In genomic region chr4:101885574-101885973, GRCh38 we compare ENCODE assay signal across 1 cellular context.
TF ChIP-seq lines count a peak whose summit lies in the region.

No MANE protein-coding gene starts in this region.

TF ChIP-seq in HepG2, 621 proteins besides CTCF, POLR2A, EP300 and RAD21 (continued from another document):
- TF ChIP-seq MAX (IDR thresholded peaks at IDR 0.05) (peak; percentile 51; the same call in 1 of the 2 replicates), NCOA2 (CRISPR knock-in tag; IDR thresholded peaks at IDR 0.05) (peak; percentile 58; the same call in 1 of the 2 replicates), TBX2 (CRISPR knock-in tag; IDR thresholded peaks at IDR 0.05; ENCODE audit: borderline replicate concordance) (no peak), ATF2 (CRISPR knock-in tag; IDR thresholded peaks at IDR 0.05) (peak; percentile 68; the same call in 1 of the 2 replicates), DPF2 (CRISPR knock-in tag; IDR thresholded peaks at IDR 0.05; ENCODE audit: borderline replicate concordance, low read depth) (peak; percentile 46; the same call in 1 of the 2 replicates), ATM (IDR thresholded peaks at IDR 0.05; ENCODE audit: borderline replicate concordance) (no peak), SOX13 (IDR thresholded peaks at IDR 0.05) (peak; percentile 99), SOX13 (CRISPR knock-in tag; conservative IDR thresholded peaks at IDR 0.05 in 1 of 2, IDR thresholded peaks at IDR 0.05 in 1 of 2) (peak in 1 of 2 experiments; percentile 100; a peak in 2 of 4 replicates), FOSL2 (CRISPR knock-in tag; IDR thresholded peaks at IDR 0.05) (peak; percentile 83), AHDC1 (CRISPR knock-in tag; IDR thresholded peaks at IDR 0.05; ENCODE audit: borderline replicate concordance) (peak; percentile 82), SAP130 (CRISPR knock-in tag; IDR thresholded peaks at IDR 0.05; ENCODE audit: low read depth) (0 out of 2 replicates have a peak, but pooled peaks have one; percentile 22), CREB1 (IDR thresholded peaks at IDR 0.05) (no peak), CREB1 (CRISPR knock-in tag; IDR thresholded peaks at IDR 0.05) (peak; percentile 44; the same call in 1 of the 2 replicates), SOX5 (CRISPR knock-in tag; IDR thresholded peaks at IDR 0.05; ENCODE audit: borderline replicate concordance) (peak; percentile 100), TARDBP (CRISPR knock-in tag; IDR thresholded peaks at IDR 0.05) (0 out of 2 replicates have a peak, but pooled peaks have one; percentile 39), ZNF33A (CRISPR knock-in tag; IDR thresholded peaks at IDR 0.05; ENCODE audit: borderline replicate concordance) (no peak), ZMYM4 (CRISPR knock-in tag; IDR thresholded peaks at IDR 0.05) (no peak), TCF7 (IDR thresholded peaks at IDR 0.05; ENCODE audit: low read depth) (peak; percentile 24; the same call in 1 of the 2 replicates), CEBPB (IDR thresholded peaks at IDR 0.05; ENCODE audit: borderline replicate concordance, low read depth, low read length) (peak; percentile 96), TOE1 (CRISPR knock-in tag; IDR thresholded peaks at IDR 0.05) (no peak), SSRP1 (CRISPR knock-in tag; IDR thresholded peaks at IDR 0.05) (0 out of 2 replicates have a peak, but pooled peaks have one; percentile 39), ZNF687 (CRISPR knock-in tag; IDR thresholded peaks at IDR 0.05) (no peak), FOXA3 (CRISPR knock-in tag; IDR thresholded peaks at IDR 0.05) (peak; percentile 97), BCL6 (CRISPR knock-in tag; IDR thresholded peaks at IDR 0.05) (peak; percentile 79), JDP2 (CRISPR knock-in tag; IDR thresholded peaks at IDR 0.05; ENCODE audit: borderline replicate concordance) (no peak), ZNF792 (CRISPR knock-in tag; IDR thresholded peaks at IDR 0.05) (peak; percentile 100), ZNF205 (CRISPR knock-in tag; IDR thresholded peaks at IDR 0.05) (peak; percentile 63; the same call in 1 of the 2 replicates), ELF3 (CRISPR knock-in tag; IDR thresholded peaks at IDR 0.05) (peak; percentile 58; the same call in 1 of the 2 replicates), MAFK (conservative IDR thresholded peaks at IDR 0.05 in 1 of 2, IDR thresholded peaks at IDR 0.05 in 1 of 2; ENCODE audit: low read length in 2 of 2) (peak; percentile 69 to 81), GATAD1 (CRISPR knock-in tag; IDR thresholded peaks at IDR 0.05) (0 out of 2 replicates have a peak, but pooled peaks have one; percentile 29), ZFX (CRISPR knock-in tag; IDR thresholded peaks at IDR 0.05; ENCODE audit: low read depth) (0 out of 2 replicates have a peak, but pooled peaks have one; percentile 26), NR2F2 (IDR thresholded peaks at IDR 0.05; ENCODE audit: borderline replicate concordance, low read depth) (peak; percentile 48; the same call in 1 of the 2 replicates), SOX6 (IDR thresholded peaks at IDR 0.05) (peak; percentile 68; the same call in 1 of the 2 replicates), SOX6 (CRISPR knock-in tag; IDR thresholded peaks at IDR 0.05) (peak; percentile 99), ZNF644 (CRISPR knock-in tag; IDR thresholded peaks at IDR 0.05; ENCODE audit: low read depth) (peak; percentile 75; the same call in 1 of the 2 replicates), SP2 (CRISPR knock-in tag; IDR thresholded peaks at IDR 0.05) (no peak), MIXL1 (CRISPR knock-in tag; IDR thresholded peaks at IDR 0.05) (0 out of 2 replicates have a peak, but pooled peaks have one; percentile 43), ZNF614 (CRISPR knock-in tag; IDR thresholded peaks at IDR 0.05; ENCODE audit: borderline replicate concordance) (0 out of 2 replicates have a peak, but pooled peaks have one; percentile 32), ZNF331 (CRISPR knock-in tag; IDR thresholded peaks at IDR 0.05) (peak; percentile 85; the same call in 1 of the 2 replicates), NFIC (IDR thresholded peaks at IDR 0.05; ENCODE audit: low read length) (0 out of 2 replicates have a peak, but pooled peaks have one; percentile 56), KDM5A (IDR thresholded peaks at IDR 0.05; ENCODE audit: borderline replicate concordance, low read length) (no peak)
